ENCODE assay signal across 21 cellular contexts in the genomic region with DNA sequence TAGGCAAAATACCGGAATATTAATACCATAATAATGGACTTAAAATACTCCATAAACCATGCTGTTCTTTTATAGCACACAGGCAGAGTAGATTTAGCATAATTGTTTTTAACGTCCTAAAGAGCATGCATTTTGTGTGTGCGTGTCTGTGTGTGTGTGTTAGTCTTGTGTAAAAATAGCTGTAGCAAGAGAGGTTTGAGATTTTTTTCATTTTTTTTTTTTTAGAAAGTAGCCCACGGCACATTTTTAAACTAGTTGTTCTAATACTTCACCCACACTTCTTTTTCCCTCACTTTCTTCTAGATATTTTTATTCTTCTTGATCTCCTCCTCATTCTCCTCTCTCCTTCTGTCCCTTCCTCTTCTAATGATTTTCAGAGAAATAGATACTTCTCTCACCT.
"Had no signal": no experiment of that assay in that cellular context is flagged by ENCODE, and none has a peak within 500 bp of the region (broad histone marks: within the 10 kb centered on the region; RNA-seq: fewer than 3 reads in every experiment).

No MANE protein-coding gene starts in this region.

- H3K36me3 Mint-ChIP-seq: naive B cell; stimulated activated memory B cell treated with anti-CD40 and anti-IgM and Interleukin-4, amounts not matched to agents 10 μg/mL and 1 μg/mL and 100 μg/mL, for 72 hours had no signal

- DNase-seq: cortex of kidney; dorsolateral prefrontal cortex; effector CD8-positive, alpha-beta T cell; foreskin melanocyte; islet precursor cell; mesenchymal stem cell; midbrain; naive B cell; ovary; right lobe of liver; spleen; stimulated activated CD4-positive, alpha-beta T cell treated with anti-CD3 and anti-CD28 coated beads, Interleukin-15, amount 100 ng/mL, for 24 hours; stimulated activated CD4-positive, alpha-beta T cell treated with anti-CD3 and anti-CD28 coated beads, Interleukin-1b, Interleukin-23, amount 100 ng/mL, for 48 hours; stimulated activated CD4-positive, alpha-beta T cell treated with anti-CD3 and anti-CD28 coated beads, Interleukin-4, amount 100 ng/mL, for 24 hours had no signal

- H3K36me3 ChIP-seq: cardiac muscle cell, left lung, neutrophil, ovary, right lobe of liver, spleen, tibial nerve had no signal

- H3K4me3 ChIP-seq: cardiac muscle cell, dorsolateral prefrontal cortex, left lung, lung, ovary, right lobe of liver, spleen, tibial nerve had no signal

- H3K27ac ChIP-seq: left lung, neutrophil, ovary, right lobe of liver, spleen, tibial nerve had no signal

- H3K9me3 Mint-ChIP-seq: stimulated activated memory B cell treated with anti-CD40 and anti-IgM and Interleukin-4, amounts not matched to agents 10 μg/mL and 1 μg/mL and 100 μg/mL, for 72 hours; stimulated activated naive CD8-positive, alpha-beta T cell treated with anti-CD3 and anti-CD28 coated beads, Interleukin-15, Interleukin-2, amounts not matched to agents 100 ng/mL and 50 ng/mL, for 24 hours had no signal

- H3K27ac Mint-ChIP-seq: naive B cell; stimulated activated memory B cell treated with anti-CD40 and anti-IgM and Interleukin-4, amounts not matched to agents 10 μg/mL and 1 μg/mL and 100 μg/mL, for 72 hours; stimulated activated naive CD8-positive, alpha-beta T cell treated with anti-CD3 and anti-CD28 coated beads, Interleukin-15, Interleukin-2, amounts not matched to agents 100 ng/mL and 50 ng/mL, for 24 hours had no signal

- H3K27me3 ChIP-seq: cardiac muscle cell, dorsolateral prefrontal cortex, left lung, neutrophil, ovary, right lobe of liver, tibial nerve had no signal

- ATAC-seq: left lung; right lobe of liver; stimulated activated memory B cell treated with anti-CD40 and anti-IgM and Interleukin-4, amounts not matched to agents 10 μg/mL and 1 μg/mL and 100 μg/mL, for 72 hours had no signal

- H3K4me3 Mint-ChIP-seq: naive B cell; stimulated activated memory B cell treated with anti-CD40 and anti-IgM and Interleukin-4, amounts not matched to agents 10 μg/mL and 1 μg/mL and 100 μg/mL, for 72 hours; stimulated activated naive CD8-positive, alpha-beta T cell treated with anti-CD3 and anti-CD28 coated beads, Interleukin-15, Interleukin-2, amounts not matched to agents 100 ng/mL and 50 ng/mL, for 24 hours had no signal

- H3K9me3 ChIP-seq: left lung, neutrophil, ovary, right lobe of liver, spleen, tibial nerve had no signal

- H3K4me1 Mint-ChIP-seq: naive B cell; stimulated activated memory B cell treated with anti-CD40 and anti-IgM and Interleukin-4, amounts not matched to agents 10 μg/mL and 1 μg/mL and 100 μg/mL, for 72 hours had no signal
